ENCODE assay signal across 33 cellular contexts in genomic region chr4:114277690-114278089, GRCh38.
A peak's percentile ranks its signal among the peaks of the same experiment; 100 is the strongest.
DNase-seq lines count a peak whose midpoint lies in the region; ATAC-seq and TF ChIP-seq lines count a peak whose summit lies in the region.
"Had no signal": no experiment of that assay in that cellular context is flagged by ENCODE, and none has a peak within 500 bp of the region (broad histone marks: within the 10 kb centered on the region; RNA-seq: fewer than 3 reads in every experiment).

No MANE protein-coding gene starts in this region.

- no peak overlapping the region for H3K27ac Mint-ChIP-seq in activated CD4-positive, alpha-beta memory T cell treated with anti-CD3 and anti-CD28 coated beads for 36 hours
- H3K27ac Mint-ChIP-seq: activated CD8-positive, alpha-beta T cell treated with anti-CD3 and anti-CD28 coated beads, Interleukin-2, amount 10 ng/mL, durations not matched to agents 7 days and 5 days; activated naive CD4-positive, alpha-beta T cell treated with anti-CD3 and anti-CD28 coated beads, Interleukin-2, amount 50 U/mL, for 72 hours; CD4-positive, alpha-beta memory T cell; stimulated activated memory B cell treated with anti-CD40 and anti-IgM and Interleukin-4, amounts not matched to agents 10 μg/mL and 1 μg/mL and 100 μg/mL, for 72 hours; T-helper 17 cell had no signal

- H3K27ac ChIP-seq in SK-N-SH (ENCODE audit: low read depth in 2 of 2, low read length in 1 of 2) (peak overlapping the region in 1 of 2 experiments; percentile 31; a peak in 2 of 4 replicates), aorta (ENCODE audit: low read depth in 1 of 2, low read length in 2 of 2) (no peak overlapping the region)
- H3K27ac ChIP-seq: 22Rv1, HL-60, right lobe of liver, RWPE1, SK-N-MC, upper lobe of right lung had no signal

- DNase-seq in SK-N-SH (no peak), astrocyte of the cerebellum (ENCODE audit: low read depth) (peak; percentile 64), fibroblast of pulmonary artery (ENCODE audit: low read depth) (peak; percentile 38), aorta (no peak), AG08396 (ENCODE audit: low spot score) (no peak), DMS153 treated with DMSO at 0.1 percent for 48 hours (lab: John Stamatoyannopoulos, UW; ENCODE audit: unreplicated experiment) (no peak)
- DNase-seq in activated CD4-positive, alpha-beta memory T cell treated with anti-CD3 and anti-CD28 coated beads for 36 hours = no peak
- DNase-seq: activated CD4-positive, CD25-positive, alpha-beta regulatory T cell treated with anti-CD3 and anti-CD28 coated beads, Interleukin-2, amount 50 U/mL, for 72 hours; activated CD8-positive, alpha-beta T cell treated with anti-CD3 and anti-CD28 coated beads, Interleukin-2, amount 10 ng/mL, durations not matched to agents 7 days and 5 days; AML-193; anterior cingulate cortex; CD4-positive, alpha-beta memory T cell; cerebellar nuclear complex; DMS153; foreskin melanocyte; GDM1; left cardiac atrium; NCI-H1048; NCI-H1694 treated with DMSO at 0.1 percent for 48 hours; right lobe of liver; stimulated activated CD4-positive, alpha-beta T cell treated with anti-CD3 and anti-CD28 coated beads, Interleukin-4, amount 100 ng/mL, for 24 hours; T-helper 17 cell; upper lobe of right lung had no signal

- H3K27me3 ChIP-seq in SK-N-SH (ENCODE audit: insufficient read depth) (no peaks in the 10 kb centered on the region), aorta (ENCODE audit: control insufficient read depth in 1 of 2, insufficient read depth in 2 of 2, low read length in 1 of 2) (no peaks in the 10 kb centered on the region)
- H3K27me3 ChIP-seq: right lobe of liver, upper lobe of right lung had no signal

- H3K27me3 Mint-ChIP-seq in activated CD4-positive, alpha-beta memory T cell treated with anti-CD3 and anti-CD28 coated beads for 36 hours = no peaks in the 10 kb centered on the region
- H3K27me3 Mint-ChIP-seq: stimulated activated memory B cell treated with anti-CD40 and anti-IgM and Interleukin-4, amounts not matched to agents 10 μg/mL and 1 μg/mL and 100 μg/mL, for 72 hours; T-helper 17 cell had no signal

- H3K36me3 Mint-ChIP-seq in activated CD4-positive, alpha-beta memory T cell treated with anti-CD3 and anti-CD28 coated beads for 36 hours = no peaks in the 10 kb centered on the region
- H3K36me3 Mint-ChIP-seq: activated naive CD4-positive, alpha-beta T cell treated with anti-CD3 and anti-CD28 coated beads, Interleukin-2, amount 50 U/mL, for 72 hours; CD4-positive, alpha-beta memory T cell; stimulated activated memory B cell treated with anti-CD40 and anti-IgM and Interleukin-4, amounts not matched to agents 10 μg/mL and 1 μg/mL and 100 μg/mL, for 72 hours had no signal

- H3K4me3 Mint-ChIP-seq in activated CD4-positive, alpha-beta memory T cell treated with anti-CD3 and anti-CD28 coated beads for 36 hours = no peak overlapping the region
- H3K4me3 Mint-ChIP-seq: activated CD8-positive, alpha-beta T cell treated with anti-CD3 and anti-CD28 coated beads, Interleukin-2, amount 10 ng/mL, durations not matched to agents 7 days and 5 days; CD4-positive, alpha-beta memory T cell; neural crest cell; stimulated activated memory B cell treated with anti-CD40 and anti-IgM and Interleukin-4, amounts not matched to agents 10 μg/mL and 1 μg/mL and 100 μg/mL, for 72 hours; T-helper 17 cell had no signal

- TF ChIP-seq RAD21 in SK-N-SH (IDR thresholded peaks at IDR 0.05; ENCODE audit: low read length) = no peak

- H2AFZ ChIP-seq in SK-N-SH (ENCODE audit: low read depth) = peak overlapping the region; percentile 4; the same call in 1 of the 2 replicates

- H3K9me3 ChIP-seq in SK-N-SH = no peaks in the 10 kb centered on the region
- no peaks in the 10 kb centered on the region for H3K9me3 ChIP-seq in aorta (ENCODE audit: control insufficient read depth, low read length)
- H3K9me3 ChIP-seq: right lobe of liver, upper lobe of right lung had no signal

- in situ Hi-C loops in astrocyte of the cerebellum (cut with HindIII; ENCODE audit: low sequenced_read_pairs) = no loop called here

- POLR2A ChIA-PET in SK-N-SH (lab: Yijun Ruan, JAX) = no interaction called here
- POLR2A ChIA-PET in activated CD4-positive, alpha-beta memory T cell treated with anti-CD3 and anti-CD28 coated beads for 36 hours (lab: Charles Lee) = no interaction called here

- H4K20me1 ChIP-seq in SK-N-SH (ENCODE audit: insufficient read depth) = no peaks in the 10 kb centered on the region

- H3K9me2 ChIP-seq in SK-N-SH = no peaks in the 10 kb centered on the region

- 69% methylated on average over 2 of the region's 2 CpGs for WGBS in SK-N-SH (ENCODE audit: low lambda C conversion rate)
- WGBS in aorta, 2 donors = 94 to 98% methylated on average over 2 of the region's 2 CpGs

- no peak for ATAC-seq in SK-N-SH treated with all-trans-retinoic acid at 6 μM for 48 hours
- ATAC-seq in aorta (ENCODE audit: low FRiP score) = no peak
- ATAC-seq: activated CD8-positive, alpha-beta T cell treated with anti-CD3 and anti-CD28 coated beads, Interleukin-2, amount 10 ng/mL, durations not matched to agents 7 days and 5 days; activated naive CD4-positive, alpha-beta T cell treated with anti-CD3 and anti-CD28 coated beads, Interleukin-2, amount 50 U/mL, for 72 hours; HCT116; HepG2; left cardiac atrium; right lobe of liver; stimulated activated memory B cell treated with anti-CD40 and anti-IgM and Interleukin-4, amounts not matched to agents 10 μg/mL and 1 μg/mL and 100 μg/mL, for 72 hours; T-helper 17 cell; upper lobe of right lung had no signal

- no peaks in the 10 kb centered on the region for H3K9me3 Mint-ChIP-seq in activated CD4-positive, alpha-beta memory T cell treated with anti-CD3 and anti-CD28 coated beads for 36 hours
- H3K9me3 Mint-ChIP-seq: activated naive CD4-positive, alpha-beta T cell treated with anti-CD3 and anti-CD28 coated beads, Interleukin-2, amount 50 U/mL, for 72 hours had no signal

- no peaks in the 10 kb centered on the region for H3K79me2 ChIP-seq in SK-N-SH (ENCODE audit: insufficient read depth)

- H3K4me3 ChIP-seq in SK-N-SH (ENCODE audit: low read depth in 2 of 2, low read length in 1 of 2) (no peak overlapping the region), astrocyte of the cerebellum (ENCODE audit: low read depth, low read length) (no peak overlapping the region), fibroblast of pulmonary artery (replicated peaks; ENCODE audit: low read depth, low read length) (no peak overlapping the region), aorta (ENCODE audit: low read length in 2 of 2) (no peak overlapping the region)
- H3K4me3 ChIP-seq: right lobe of liver, SK-N-MC, upper lobe of right lung had no signal

- H3K9ac ChIP-seq in SK-N-SH = no peak overlapping the region

- H3K4me1 ChIP-seq in SK-N-SH (ENCODE audit: control insufficient read depth in 1 of 2, insufficient read depth in 2 of 2, low read depth in 1 of 2, low read length in 1 of 2) (peaks cover 0 to 35% of the 10 kb centered on the region in 2 experiments; a peak in 3 of 4 replicates), aorta (ENCODE audit: control insufficient read depth in 1 of 2, insufficient read depth in 2 of 2, low read length in 2 of 2) (peaks cover 3 to 4% of the 10 kb centered on the region in 2 donors)
- H3K4me1 ChIP-seq: right lobe of liver, upper lobe of right lung had no signal

- intact Hi-C loops in aorta (cut with DNase I) = loop anchor here in 1 of 2 donors (10.0 kb wide), 1 partner anchor 303 kb away; the partner anchor contains the start of gene ARSJ
- intact Hi-C loops in activated CD4-positive, alpha-beta memory T cell treated with anti-CD3 and anti-CD28 coated beads for 36 hours (cut with micrococcal nuclease) = no loop called here

- TF ChIP-seq CTCF in SK-N-SH (IDR thresholded peaks at IDR 0.05) (no peak), astrocyte of the cerebellum (IDR thresholded peaks at IDR 0.05; ENCODE audit: low read depth, low read length, missing control alignments) (no peak), fibroblast of pulmonary artery (IDR thresholded peaks at IDR 0.05; ENCODE audit: low read length, missing control alignments) (no peak)

- H3K4me1 Mint-ChIP-seq in activated CD4-positive, alpha-beta memory T cell treated with anti-CD3 and anti-CD28 coated beads for 36 hours (ENCODE audit: low read depth) = no peaks in the 10 kb centered on the region
- H3K4me1 Mint-ChIP-seq: CD4-positive, alpha-beta memory T cell; neural crest cell; T-helper 17 cell had no signal

- CTCF ChIA-PET in SK-N-SH (lab: Yijun Ruan, JAX) = no interaction called here
- CTCF ChIA-PET in activated CD4-positive, alpha-beta memory T cell treated with anti-CD3 and anti-CD28 coated beads for 36 hours (lab: Charles Lee) = no interaction called here

- peaks cover 30% of the 10 kb centered on the region for H3F3A ChIP-seq in SK-N-SH (replicated peaks; ENCODE audit: insufficient read depth)

- H3K36me3 ChIP-seq in SK-N-SH (replicated peaks in 1 of 2; ENCODE audit: control insufficient read depth in 1 of 2, insufficient read depth in 2 of 2, low read length in 1 of 2) (peaks cover 0 to 11% of the 10 kb centered on the region in 2 experiments), aorta (ENCODE audit: control insufficient read depth in 1 of 2, insufficient read depth in 2 of 2, low read length in 1 of 2) (no peaks in the 10 kb centered on the region)
- H3K36me3 ChIP-seq: right lobe of liver, upper lobe of right lung had no signal

- no peak for TF ChIP-seq EP300 in SK-N-SH (IDR thresholded peaks at IDR 0.05; ENCODE audit: borderline replicate concordance in 1 of 2, low read depth in 1 of 2, low read length in 1 of 2)

- H3K4me2 ChIP-seq in SK-N-SH = no peak overlapping the region

TF ChIP-seq in SK-N-SH, 30 proteins besides CTCF, POLR2A, EP300 and RAD21 (continues in another document):
- TF ChIP-seq PBX3 (IDR thresholded peaks at IDR 0.05) = no peak
- no peak for TF ChIP-seq FOXM1 (IDR thresholded peaks at IDR 0.05; ENCODE audit: low read depth)

TF ChIP-seq in SK-N-SH treated with all-trans-retinoic acid at 6 μM for 48 hours, 23 proteins besides CTCF, POLR2A, EP300 and RAD21 (continues in another document):
- TF ChIP-seq ZFP30 (CRISPR knock-in tag; IDR thresholded peaks at IDR 0.05) (no peak), CREB5 (CRISPR knock-in tag; IDR thresholded peaks at IDR 0.05; ENCODE audit: low read depth) (no peak), RARB (CRISPR knock-in tag; IDR thresholded peaks at IDR 0.05) (no peak), ZFP3 (CRISPR knock-in tag; IDR thresholded peaks at IDR 0.05) (no peak)

Comparison
In these comparisons a context has a peak if more than half of its experiments do, and no peak if none do; other contexts are left out.
1. DNase-seq: peak in astrocyte of the cerebellum (single experiment) and fibroblast of pulmonary artery (single experiment); none in SK-N-SH (single experiment), aorta (0 of 2), AG08396 (single experiment), DMS153 treated with DMSO at 0.1 percent for 48 hours (single experiment) and activated CD4-positive, alpha-beta memory T cell treated with anti-CD3 and anti-CD28 coated beads for 36 hours (single experiment).